Comparison of ENCODE assay signal across 8 cellular contexts in the genomic region with DNA sequence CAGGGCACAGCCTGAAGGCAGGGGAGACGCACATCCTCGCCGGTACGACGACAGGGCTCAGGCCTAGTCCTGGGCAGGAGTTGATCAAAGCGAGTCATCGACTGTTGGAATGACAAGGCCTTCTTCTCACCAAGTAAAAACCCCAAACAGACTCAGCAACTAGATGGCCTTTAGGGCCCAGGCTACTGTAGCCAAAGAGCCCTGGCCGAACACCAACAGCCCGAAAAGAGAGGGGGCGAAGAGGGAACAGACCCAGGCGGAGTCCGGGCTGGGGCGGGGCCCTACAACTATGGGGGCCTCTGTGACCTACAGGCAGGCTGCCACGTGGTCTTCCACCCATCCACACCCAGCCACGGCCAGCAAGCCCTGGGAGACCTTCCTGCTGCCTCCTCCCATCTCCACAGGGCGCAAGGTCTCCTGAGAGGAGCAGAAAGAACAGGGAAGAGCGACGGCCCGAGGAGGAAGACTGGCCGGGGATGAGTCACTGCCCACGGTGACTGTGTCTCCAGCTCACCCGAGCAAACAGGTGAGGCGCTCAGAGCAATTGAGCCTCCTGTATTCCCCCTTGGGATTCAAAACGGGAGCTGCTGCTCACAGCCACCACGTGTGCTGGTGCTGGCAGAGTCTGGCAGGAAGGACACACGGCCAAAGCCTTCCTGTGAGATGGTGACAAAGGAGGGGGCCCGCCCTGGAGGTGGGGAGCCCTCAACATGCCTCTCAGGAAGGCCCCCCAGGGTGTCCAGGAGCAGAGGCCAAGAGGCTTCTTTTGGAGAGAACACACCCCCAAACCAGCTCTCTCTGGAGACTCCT. TPM values are rescaled to one million over a fixed set of nuclear protein-coding genes. Genes with fewer than 3 reads are reported as not detected.
A peak's percentile ranks its signal among the peaks of the same experiment; 100 is the strongest.
DNase-seq lines count a peak whose midpoint lies in the region; FAIRE-seq and TF ChIP-seq lines count a peak whose summit lies in the region.

No MANE protein-coding gene starts in this region.

- H3K4me3 ChIP-seq in AG10803 (ENCODE audit: low read length) (no peak overlapping the region), muscle layer of duodenum (ENCODE audit: low read depth in 1 of 2, low read length in 2 of 2) (no peak overlapping the region)

- H3K36me3 ChIP-seq in muscle layer of duodenum (ENCODE audit: control insufficient read depth in 1 of 2, insufficient read depth in 2 of 2, low read length in 2 of 2) = peaks cover 79% of the 10 kb centered on the region in 2 donors

- no peaks in the 10 kb centered on the region for H3K27me3 ChIP-seq in muscle layer of duodenum (ENCODE audit: low read depth, low read length)

- no peak for TF ChIP-seq CTCF in AG10803 (conservative IDR thresholded peaks at IDR 0.05; ENCODE audit: low read length)
- no peak for TF ChIP-seq CTCF in GM10266 (IDR thresholded peaks at IDR 0.05; ENCODE audit: control insufficient read depth, insufficient read depth, low read depth, missing control alignments)
- no peak for TF ChIP-seq CTCF in D721Med (IDR thresholded peaks at IDR 0.05; ENCODE audit: insufficient read depth, missing control alignments)

- FAIRE-seq in D721Med (lab: Jason Lieb, UNC) = no peak

- peak overlapping the region; percentile 56 for H3K27ac ChIP-seq in muscle layer of duodenum (ENCODE audit: low read length)

- H3K4me1 ChIP-seq in muscle layer of duodenum (ENCODE audit: control insufficient read depth in 1 of 2, insufficient read depth in 2 of 2, low read length in 2 of 2) = peaks cover 23 to 76% of the 10 kb centered on the region in 2 donors

- DNase-seq in AG10803 (ENCODE audit: low read depth) = peak; percentile 57
- DNase-seq in Kasumi-1 (lab: John Stamatoyannopoulos, UW) = peak; percentile 82 to 87
- DNase-seq in cerebellum (ENCODE audit: low spot score) = peak; percentile 45
- no peak for DNase-seq in activated effector memory CD4-positive, alpha-beta T cell treated with anti-CD3 and anti-CD28 coated beads, Interleukin-2, amount 50 U/mL, for 16 hours
- no peak for DNase-seq in GM10266 (ENCODE audit: extremely low spot score)
- DNase-seq in D721Med (ENCODE audit: insufficient read length, low spot score) = no peak
- DNase-seq in SHP77 (lab: John Stamatoyannopoulos, UW) = no peak

- no peaks in the 10 kb centered on the region for H3K9me3 ChIP-seq in muscle layer of duodenum (ENCODE audit: control insufficient read depth in 1 of 2, low read length in 2 of 2)

RNA-seq across cellular contexts. Expression of gene SLC16A3, which starts 17.7 kb away (rescaled TPM):
- total RNA-seq in cerebellum = 3.7 TPM

RNA-seq across cellular contexts. Expression of gene CSNK1D, which starts 26.9 kb away (rescaled TPM):
- total RNA-seq in cerebellum = 45.1 TPM

RNA-seq across cellular contexts. Expression of gene CCDC57, which starts 33.9 kb away (rescaled TPM):
- total RNA-seq in cerebellum = 39.6 TPM

Comparison
In these comparisons a context has a peak if more than half of its experiments do, and no peak if none do; other contexts are left out.
1. DNase-seq: peak in AG10803 (single experiment), Kasumi-1 (2 of 2) and cerebellum (single experiment); none in activated effector memory CD4-positive, alpha-beta T cell treated with anti-CD3 and anti-CD28 coated beads, Interleukin-2, amount 50 U/mL, for 16 hours (single experiment), GM10266 (single experiment), D721Med (single experiment) and SHP77 (0 of 2).